Comparison of ENCODE assay signal across 8 cellular contexts in the genomic region with DNA sequence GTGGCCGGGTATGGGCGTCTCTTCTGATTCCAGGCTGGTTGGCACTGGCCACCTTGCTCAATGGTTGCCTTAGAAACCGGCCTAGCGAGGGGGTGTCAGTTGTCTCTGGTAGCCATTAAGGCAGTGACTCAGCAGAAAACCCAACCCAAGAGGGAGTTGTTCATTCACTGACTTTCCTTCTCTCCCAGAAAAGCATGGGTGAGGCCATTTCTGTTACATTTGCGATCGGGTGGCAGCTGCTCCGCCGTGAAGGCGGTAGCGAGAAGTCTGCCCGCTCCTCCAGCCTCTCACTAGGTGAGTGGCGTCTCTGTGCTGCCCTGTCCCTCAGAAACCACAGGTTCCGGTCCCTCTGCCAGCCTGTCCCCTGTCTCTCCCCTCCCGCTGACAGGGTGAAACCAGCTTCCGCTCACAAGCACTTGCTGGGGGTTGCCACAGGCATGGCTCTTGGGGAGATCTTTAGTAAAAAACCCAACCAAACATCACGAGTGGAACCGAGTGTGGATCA. TPM values are rescaled to one million over a fixed set of nuclear protein-coding genes. Genes with fewer than 3 reads are reported as not detected.
DNase-seq lines count a peak whose midpoint lies in the region; ATAC-seq and TF ChIP-seq lines count a peak whose summit lies in the region.

No MANE protein-coding gene starts in this region.

- no peak for ATAC-seq in HG02884 (IDR thresholded peaks at IDR 0.05; ENCODE audit: unreplicated experiment)
- ATAC-seq in foreskin keratinocyte, result no peak

- H2AK5ac ChIP-seq in H9 (ENCODE audit: insufficient read length, low read length), result no peak overlapping the region

- no peak overlapping the region for H2BK15ac ChIP-seq in H9 (ENCODE audit: low read depth, low read length)

- H4K91ac ChIP-seq in H9 (ENCODE audit: insufficient read length, low read depth, low read length), result no peak overlapping the region

- H3K23ac ChIP-seq in H9 (ENCODE audit: insufficient read length, low read depth, low read length), result no peak overlapping the region

- no peak overlapping the region for H3K14ac ChIP-seq in H9 (ENCODE audit: insufficient read depth, low read length)

- H3K4me1 ChIP-seq in H9 (ENCODE audit: insufficient read depth, low read length), result no peaks in the 10 kb centered on the region
- no peaks in the 10 kb centered on the region for H3K4me1 ChIP-seq in foreskin keratinocyte

- peaks cover 2% of the 10 kb centered on the region; the same call in 1 of the 2 replicates for H3K27me3 Mint-ChIP-seq in H9 (ENCODE audit: low read depth)
- no peaks in the 10 kb centered on the region for H3K27me3 Mint-ChIP-seq in activated naive CD8-positive, alpha-beta T cell
- H3K27me3 Mint-ChIP-seq in stimulated activated naive CD8-positive, alpha-beta T cell treated with anti-CD3 and anti-CD28 coated beads, Interleukin-15, Interleukin-2, amounts not matched to agents 100 ng/mL and 50 ng/mL, for 24 hours, result no peaks in the 10 kb centered on the region

- no peaks in the 10 kb centered on the region for H3K79me1 ChIP-seq in H9 (ENCODE audit: insufficient read depth, low read depth, low read length, poor library complexity, severe bottlenecking)

- no peak overlapping the region for H2BK12ac ChIP-seq in H9 (ENCODE audit: insufficient read length, low read depth, low read length)

- no peak overlapping the region for H2BK20ac ChIP-seq in H9 (ENCODE audit: low read depth, low read length, poor library complexity, severe bottlenecking)

- H3K4me3 Mint-ChIP-seq in H9, result no peak overlapping the region
- peak overlapping the region; percentile 72 for H3K4me3 Mint-ChIP-seq in activated naive CD8-positive, alpha-beta T cell
- peak overlapping the region; percentile 61 for H3K4me3 Mint-ChIP-seq in stimulated activated naive CD8-positive, alpha-beta T cell treated with anti-CD3 and anti-CD28 coated beads, Interleukin-15, Interleukin-2, amounts not matched to agents 100 ng/mL and 50 ng/mL, for 24 hours

- DNase-seq in Caki2 (ENCODE audit: low read depth) (peak; percentile 38), H9 (no peak), NCI-H748 treated with DMSO at 0.1 percent for 48 hours (lab: John Stamatoyannopoulos, UW) (peak; percentile 27), iris pigment epithelial cell (ENCODE audit: low read depth) (peak; percentile 55), foreskin keratinocyte (no peak)

- H3K27me3 ChIP-seq in H9 (ENCODE audit: insufficient read depth, low read length) (no peaks in the 10 kb centered on the region), foreskin keratinocyte (no peaks in the 10 kb centered on the region)

- H2BK5ac ChIP-seq in H9 (ENCODE audit: insufficient read length, low read length), result no peak overlapping the region

- H2BK120ac ChIP-seq in H9 (ENCODE audit: low read depth, low read length, poor library complexity, severe bottlenecking), result no peak overlapping the region

- peak overlapping the region; percentile 47 for H3K18ac ChIP-seq in H9 (ENCODE audit: insufficient read length, low read depth, low read length)

- H3T11ph ChIP-seq in H9 (ENCODE audit: low read length), result no peak overlapping the region

- no peak overlapping the region for H4K8ac ChIP-seq in H9 (replicated peaks; ENCODE audit: insufficient read length, low read depth, low read length)

- H3K36me3 Mint-ChIP-seq in H9 (ENCODE audit: insufficient read depth in 1 of 3, low read depth in 3 of 3), result peaks cover 3 to 22% (median 21%) of the 10 kb centered on the region in 3 experiments
- no peaks in the 10 kb centered on the region for H3K36me3 Mint-ChIP-seq in activated naive CD8-positive, alpha-beta T cell
- peaks cover 4% of the 10 kb centered on the region for H3K36me3 Mint-ChIP-seq in stimulated activated naive CD8-positive, alpha-beta T cell treated with anti-CD3 and anti-CD28 coated beads, Interleukin-15, Interleukin-2, amounts not matched to agents 100 ng/mL and 50 ng/mL, for 24 hours (ENCODE audit: low read depth)

- no peaks in the 10 kb centered on the region for H3K79me2 ChIP-seq in H9 (ENCODE audit: insufficient read depth, low read length)

- no peak overlapping the region for H2AFZ ChIP-seq in H9 (ENCODE audit: low read length)

- no peak overlapping the region for H3K9ac ChIP-seq in H9 (ENCODE audit: extremely low read depth, insufficient read length, low read length)

- peak overlapping the region in 2 of 3 experiments; percentile 86 to 93; a peak in 4 of 7 replicates for H3K27ac Mint-ChIP-seq in H9
- H3K27ac Mint-ChIP-seq in activated naive CD8-positive, alpha-beta T cell, result peak overlapping the region; percentile 86
- H3K27ac Mint-ChIP-seq in stimulated activated naive CD8-positive, alpha-beta T cell treated with anti-CD3 and anti-CD28 coated beads, Interleukin-15, Interleukin-2, amounts not matched to agents 100 ng/mL and 50 ng/mL, for 24 hours, result peak overlapping the region; percentile 88

- H3K4me2 ChIP-seq in H9 (ENCODE audit: insufficient read depth, insufficient read length, low read length), result no peak overlapping the region

- peaks cover 10 to 15% of the 10 kb centered on the region in 2 experiments; a peak in 3 of 4 replicates for H3K4me1 Mint-ChIP-seq in H9
- peaks cover 14% of the 10 kb centered on the region for H3K4me1 Mint-ChIP-seq in activated naive CD8-positive, alpha-beta T cell (ENCODE audit: low read depth)
- peaks cover 20% of the 10 kb centered on the region for H3K4me1 Mint-ChIP-seq in stimulated activated naive CD8-positive, alpha-beta T cell treated with anti-CD3 and anti-CD28 coated beads, Interleukin-15, Interleukin-2, amounts not matched to agents 100 ng/mL and 50 ng/mL, for 24 hours (ENCODE audit: low read depth)

- H3K27ac ChIP-seq in H9 (ENCODE audit: insufficient read length, low read depth, low read length), result no peak overlapping the region
- H3K27ac ChIP-seq in foreskin keratinocyte, result no peak overlapping the region

- H3K9me3 ChIP-seq in H9 (ENCODE audit: control insufficient read depth, low read depth, low read length), result peaks cover 14% of the 10 kb centered on the region

- H3K56ac ChIP-seq in H9 (ENCODE audit: insufficient read length, low read depth, low read length), result no peak overlapping the region

- no peak for TF ChIP-seq CTCF in H9 (conservative IDR thresholded peaks at IDR 0.05)
- no peak for TF ChIP-seq CTCF in foreskin keratinocyte (conservative IDR thresholded peaks at IDR 0.05)

- no peak overlapping the region for H3K4ac ChIP-seq in H9 (ENCODE audit: low read depth, low read length)

- peaks cover 67 to 70% of the 10 kb centered on the region in 2 experiments for H3K9me3 Mint-ChIP-seq in H9
- H3K9me3 Mint-ChIP-seq in activated naive CD8-positive, alpha-beta T cell (ENCODE audit: low read depth), result no peaks in the 10 kb centered on the region
- no peaks in the 10 kb centered on the region for H3K9me3 Mint-ChIP-seq in stimulated activated naive CD8-positive, alpha-beta T cell treated with anti-CD3 and anti-CD28 coated beads, Interleukin-15, Interleukin-2, amounts not matched to agents 100 ng/mL and 50 ng/mL, for 24 hours

- H4K20me1 ChIP-seq in H9 (ENCODE audit: control insufficient read depth, insufficient read depth, insufficient read length), result no peaks in the 10 kb centered on the region

- H4K5ac ChIP-seq in H9 (ENCODE audit: insufficient read length, low read depth, low read length), result no peak overlapping the region

- in situ Hi-C loops in Caki2 (cut with HindIII; ENCODE audit: low pct_unique_long_range_greater_than_20kb, low sequenced_read_pairs), result no loop called here

- WGBS in H9 (ENCODE audit: extremely low coverage, insufficient read length, low lambda C conversion rate), result no CpG with 5 or more reads among the region's 17 CpGs

- H3K23me2 ChIP-seq in H9 (ENCODE audit: insufficient read length, low read depth, low read length, poor library complexity, severe bottlenecking), result no peaks in the 10 kb centered on the region

RNA-seq across cellular contexts. Expression of gene IRAK1, which starts 17.4 kb away (rescaled TPM):
- total RNA-seq in Caki2 (2014; rRNA removed; shearing (Covaris generic); ENCODE audit: low replicate concordance), result 116 and 131 TPM in 2 replicates
- total RNA-seq in H9 (2021) (85.3 and 98.4 TPM in 2 replicates), foreskin keratinocyte (161 and 174 TPM in 2 replicates)
- polyA plus RNA-seq in foreskin keratinocyte, result 168 and 175 TPM in 2 replicates

RNA-seq across cellular contexts. Expression of gene TMEM187, which starts 29.7 kb away (rescaled TPM):
- total RNA-seq in Caki2 (2014; rRNA removed; shearing (Covaris generic); ENCODE audit: low replicate concordance), result 5.7 and 16.6 TPM in 2 replicates
- total RNA-seq in H9 (2021), result 1.9 and 2.7 TPM in 2 replicates
- total RNA-seq in foreskin keratinocyte, result 3.9 TPM in 2 replicates
- 5.0 and 5.4 TPM in 2 replicates for polyA plus RNA-seq in foreskin keratinocyte

RNA-seq across cellular contexts. Expression of gene HCFC1, which starts 30.6 kb away (rescaled TPM):
- 9.5 and 10.1 TPM in 2 replicates for total RNA-seq in Caki2 (2014; rRNA removed; shearing (Covaris generic); ENCODE audit: low replicate concordance)
- total RNA-seq in H9 (2021), result 137 and 144 TPM in 2 replicates
- 42.9 and 46.0 TPM in 2 replicates for total RNA-seq in foreskin keratinocyte
- polyA plus RNA-seq in foreskin keratinocyte, result 22.0 and 23.2 TPM in 2 replicates

RNA-seq across cellular contexts. Expression of gene RENBP, which starts 57.8 kb away (rescaled TPM):
- 13.5 and 15.5 TPM in 2 replicates for total RNA-seq in Caki2 (2014; rRNA removed; shearing (Covaris generic); ENCODE audit: low replicate concordance)
- total RNA-seq in H9 (2021) (7.1 and 8.4 TPM in 2 replicates), foreskin keratinocyte (0.14 and 0.20 TPM in 2 replicates)
- polyA plus RNA-seq in foreskin keratinocyte, result 0.19 and 0.36 TPM in 2 replicates

Comparison
In these comparisons a context has a peak if more than half of its experiments do, and no peak if none do; other contexts are left out.
1. DNase-seq: peak in Caki2 (single experiment), NCI-H748 treated with DMSO at 0.1 percent for 48 hours (single experiment) and iris pigment epithelial cell (single experiment); none in H9 (single experiment) and foreskin keratinocyte (0 of 2).
2. H3K4me3 Mint-ChIP-seq: peak in activated naive CD8-positive, alpha-beta T cell (single experiment) and stimulated activated naive CD8-positive, alpha-beta T cell treated with anti-CD3 and anti-CD28 coated beads, Interleukin-15, Interleukin-2, amounts not matched to agents 100 ng/mL and 50 ng/mL, for 24 hours (single experiment); none in H9 (0 of 2).
3. Peak in every context shown above with its lines, with median percentiles within 50 percentile points of each other: H3K27ac Mint-ChIP-seq.